In the genomic region with DNA sequence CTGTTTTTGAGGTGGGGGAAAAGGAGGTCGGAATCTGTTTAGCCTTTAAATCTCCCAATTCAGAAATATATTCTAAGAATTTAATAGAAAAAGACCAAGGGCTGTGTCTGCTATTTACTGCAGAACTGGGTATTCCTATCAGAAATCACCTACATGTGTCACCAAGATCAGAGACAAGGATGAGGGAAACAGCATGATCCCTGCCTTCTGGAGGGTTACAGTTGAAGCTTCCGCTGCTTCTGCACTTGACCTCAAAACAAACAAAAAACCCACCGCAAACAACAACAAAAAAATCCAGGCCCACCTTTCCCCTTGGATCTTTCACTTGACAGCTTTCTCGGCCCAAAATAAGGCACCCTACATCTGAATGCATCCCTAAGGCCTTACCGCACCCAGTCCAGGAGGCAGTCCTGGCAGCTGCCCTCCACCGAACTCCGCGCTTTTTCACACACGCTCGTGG, we compare ENCODE assay signal across 8 cellular contexts. TPM values are rescaled to one million over a fixed set of nuclear protein-coding genes. Genes with fewer than 3 reads are reported as not detected.
DNase-seq lines count a peak whose midpoint lies in the region; ATAC-seq, FAIRE-seq and TF ChIP-seq lines count a peak whose summit lies in the region.

No MANE protein-coding gene starts in this region.

- no peak overlapping the region for H2BK5ac ChIP-seq in H9 (ENCODE audit: insufficient read length, low read length)

- H4K20me1 ChIP-seq in H9 (ENCODE audit: control insufficient read depth, insufficient read depth, insufficient read length) = no peaks in the 10 kb centered on the region

- no peak for TF ChIP-seq CTCF in H9 (conservative IDR thresholded peaks at IDR 0.05)
- TF ChIP-seq CTCF in D721Med (IDR thresholded peaks at IDR 0.05; ENCODE audit: insufficient read depth, missing control alignments) = no peak

- peaks cover 8% of the 10 kb centered on the region for H3K4me1 ChIP-seq in CD8-positive, alpha-beta memory T cell (ENCODE audit: insufficient read depth, low read length)
- no peaks in the 10 kb centered on the region; the same call in 1 of the 2 replicates for H3K4me1 ChIP-seq in H9 (ENCODE audit: insufficient read depth, low read length)
- H3K4me1 ChIP-seq in iPS-20b (ENCODE audit: insufficient read depth, low read length) = peaks cover 6% of the 10 kb centered on the region; the same call in 1 of the 2 replicates
- H3K4me1 ChIP-seq in stomach smooth muscle (ENCODE audit: control insufficient read depth, insufficient read depth, low read length) = no peaks in the 10 kb centered on the region

- no peak overlapping the region for H4K91ac ChIP-seq in H9 (ENCODE audit: insufficient read length, low read depth, low read length)

- H3K9ac ChIP-seq in H9 (ENCODE audit: extremely low read depth, insufficient read length, low read length) (peak overlapping the region; percentile 56), iPS-20b (ENCODE audit: low read depth, low read length) (peak overlapping the region; percentile 74; the same call in 1 of the 2 replicates), stomach smooth muscle (ENCODE audit: low read length in 2 of 2) (peak overlapping the region; percentile 22 to 56)

- no peak overlapping the region for H3K14ac ChIP-seq in H9 (ENCODE audit: insufficient read depth, low read length)

- no peak overlapping the region for H2BK120ac ChIP-seq in H9 (ENCODE audit: low read depth, low read length, poor library complexity, severe bottlenecking)

- H3K56ac ChIP-seq in H9 (ENCODE audit: insufficient read length, low read depth, low read length) = no peak overlapping the region

- H3K79me2 ChIP-seq in H9 (ENCODE audit: insufficient read depth, low read length) = peaks cover 6% of the 10 kb centered on the region; the same call in 1 of the 2 replicates

- H3K4me3 Mint-ChIP-seq in CD8-positive, alpha-beta memory T cell = peak overlapping the region in 6 of 7 donors; percentile 69 to 81 (median 76)
- H3K4me3 Mint-ChIP-seq in H9 = peak overlapping the region; percentile 88
- peak overlapping the region; percentile 58 for H3K4me3 Mint-ChIP-seq in activated CD8-positive, alpha-beta T cell treated with anti-CD3 and anti-CD28 coated beads, Interleukin-2, amount 10 ng/mL, durations not matched to agents 7 days and 5 days

- H3K27me3 ChIP-seq in CD8-positive, alpha-beta memory T cell (ENCODE audit: insufficient read depth, low read length, poor library complexity, severe bottlenecking) = peaks cover 9% of the 10 kb centered on the region
- no peaks in the 10 kb centered on the region for H3K27me3 ChIP-seq in H9 (ENCODE audit: insufficient read depth, low read length)
- peaks cover 17% of the 10 kb centered on the region for H3K27me3 ChIP-seq in iPS-20b (ENCODE audit: insufficient read depth, low read length)
- H3K27me3 ChIP-seq in stomach smooth muscle (ENCODE audit: control insufficient read depth in 1 of 2, insufficient read depth in 2 of 2, low read length in 2 of 2) = no peaks in the 10 kb centered on the region

- no peak overlapping the region for H4K5ac ChIP-seq in H9 (ENCODE audit: insufficient read length, low read depth, low read length)

- FAIRE-seq in D721Med (lab: Jason Lieb, UNC) = no peak

- no peak overlapping the region for H3K4me3 ChIP-seq in CD8-positive, alpha-beta memory T cell (ENCODE audit: low read length)
- H3K4me3 ChIP-seq in iPS-20b (ENCODE audit: low read length) = peak overlapping the region; percentile 71
- H3K4me3 ChIP-seq in stomach smooth muscle (ENCODE audit: low read length in 2 of 2) = peak overlapping the region; percentile 52 to 84

- POLR2A ChIA-PET in CD8-positive, alpha-beta memory T cell (lab: Charles Lee) = no interaction called here
- POLR2A ChIA-PET in activated CD8-positive, alpha-beta T cell treated with anti-CD3 and anti-CD28 coated beads, Interleukin-2, amount 10 ng/mL, durations not matched to agents 7 days and 5 days (lab: Charles Lee) = no interaction called here

- H3K9me3 Mint-ChIP-seq in CD8-positive, alpha-beta memory T cell = peaks cover 0 to 6% (median 0%) of the 10 kb centered on the region in 5 donors
- H3K9me3 Mint-ChIP-seq in H9 = peaks cover 0 to 3% of the 10 kb centered on the region in 2 experiments; a peak in 1 of 5 replicates
- no peaks in the 10 kb centered on the region for H3K9me3 Mint-ChIP-seq in activated CD8-positive, alpha-beta T cell treated with anti-CD3 and anti-CD28 coated beads, Interleukin-2, amount 10 ng/mL, durations not matched to agents 7 days and 5 days (ENCODE audit: insufficient read depth)

- ATAC-seq in activated CD8-positive, alpha-beta T cell treated with anti-CD3 and anti-CD28 coated beads, Interleukin-2, amount 10 ng/mL, durations not matched to agents 7 days and 5 days = peak; percentile 24
- ATAC-seq in GM18498 (IDR thresholded peaks at IDR 0.05; ENCODE audit: unreplicated experiment) = no peak

- no peaks in the 10 kb centered on the region for H3K36me3 ChIP-seq in CD8-positive, alpha-beta memory T cell (ENCODE audit: insufficient read depth, low read length)
- H3K36me3 ChIP-seq in iPS-20b (ENCODE audit: insufficient read depth, low read depth, low read length) = no peaks in the 10 kb centered on the region
- H3K36me3 ChIP-seq in stomach smooth muscle (ENCODE audit: control insufficient read depth in 2 of 2, insufficient read depth in 2 of 2, low read length in 2 of 2) = no peaks in the 10 kb centered on the region

- no peak overlapping the region for H2AK5ac ChIP-seq in H9 (ENCODE audit: insufficient read length, low read length)

- H2BK20ac ChIP-seq in H9 (ENCODE audit: low read depth, low read length, poor library complexity, severe bottlenecking) = no peak overlapping the region

- no peak overlapping the region for H4K8ac ChIP-seq in H9 (replicated peaks; ENCODE audit: insufficient read length, low read depth, low read length)

- no peak overlapping the region for H3K4ac ChIP-seq in H9 (ENCODE audit: low read depth, low read length)

- peak overlapping the region; percentile 96 for H3K4me2 ChIP-seq in H9 (ENCODE audit: insufficient read depth, insufficient read length, low read length)

- H3T11ph ChIP-seq in H9 (ENCODE audit: low read length) = no peak overlapping the region

- H3K23me2 ChIP-seq in H9 (ENCODE audit: insufficient read length, low read depth, low read length, poor library complexity, severe bottlenecking) = peaks cover 18% of the 10 kb centered on the region

- no peak for DNase-seq in CD8-positive, alpha-beta memory T cell
- peak; percentile 29 for DNase-seq in H9
- DNase-seq in activated CD8-positive, alpha-beta T cell treated with anti-CD3 and anti-CD28 coated beads, Interleukin-2, amount 10 ng/mL, durations not matched to agents 7 days and 5 days = no peak
- DNase-seq in D721Med (ENCODE audit: insufficient read length, low spot score) = no peak
- no peak for DNase-seq in activated CD4-positive, alpha-beta T cell treated with anti-CD3 and anti-CD28 coated beads for 48 hours

- H3K27ac Mint-ChIP-seq in CD8-positive, alpha-beta memory T cell = no peak overlapping the region
- peak overlapping the region; percentile 20 to 97 (median 76); a peak in 5 of 7 replicates for H3K27ac Mint-ChIP-seq in H9
- H3K27ac Mint-ChIP-seq in activated CD8-positive, alpha-beta T cell treated with anti-CD3 and anti-CD28 coated beads, Interleukin-2, amount 10 ng/mL, durations not matched to agents 7 days and 5 days = no peak overlapping the region

- H3K4me1 Mint-ChIP-seq in CD8-positive, alpha-beta memory T cell = peaks cover 8 to 24% (median 11%) of the 10 kb centered on the region in 3 donors
- H3K4me1 Mint-ChIP-seq in H9 = peaks cover 27 to 28% of the 10 kb centered on the region in 2 experiments
- H3K4me1 Mint-ChIP-seq in activated CD8-positive, alpha-beta T cell treated with anti-CD3 and anti-CD28 coated beads, Interleukin-2, amount 10 ng/mL, durations not matched to agents 7 days and 5 days (ENCODE audit: low read depth) = peaks cover 12% of the 10 kb centered on the region

- H2AFZ ChIP-seq in H9 (ENCODE audit: low read length) = no peak overlapping the region

- no peak overlapping the region for H3K27ac ChIP-seq in CD8-positive, alpha-beta memory T cell (ENCODE audit: low read depth, low read length)
- H3K27ac ChIP-seq in H9 (ENCODE audit: insufficient read length, low read depth, low read length) (peak overlapping the region; percentile 87), iPS-20b (ENCODE audit: low read length) (peak overlapping the region; percentile 24), stomach smooth muscle (ENCODE audit: low read length) (peak overlapping the region; percentile 13)

- no peak overlapping the region for H3K18ac ChIP-seq in H9 (ENCODE audit: insufficient read length, low read depth, low read length)

- no peak overlapping the region for H2BK12ac ChIP-seq in H9 (ENCODE audit: insufficient read length, low read depth, low read length)

- H3K27me3 Mint-ChIP-seq in CD8-positive, alpha-beta memory T cell = peaks cover 25 to 52% of the 10 kb centered on the region in 2 donors
- H3K27me3 Mint-ChIP-seq in H9 (ENCODE audit: low read depth) = peaks cover 3% of the 10 kb centered on the region; the same call in 1 of the 2 replicates
- H3K27me3 Mint-ChIP-seq in activated CD8-positive, alpha-beta T cell treated with anti-CD3 and anti-CD28 coated beads, Interleukin-2, amount 10 ng/mL, durations not matched to agents 7 days and 5 days (ENCODE audit: low read depth) = peaks cover 40% of the 10 kb centered on the region

- H3K23ac ChIP-seq in H9 (ENCODE audit: insufficient read length, low read depth, low read length) = no peak overlapping the region

- H3K9me3 ChIP-seq in CD8-positive, alpha-beta memory T cell (ENCODE audit: low read length) = no peaks in the 10 kb centered on the region
- H3K9me3 ChIP-seq in H9 (ENCODE audit: control insufficient read depth, low read depth, low read length) (no peaks in the 10 kb centered on the region), iPS-20b (ENCODE audit: insufficient read depth, low read depth, low read length) (no peaks in the 10 kb centered on the region), stomach smooth muscle (ENCODE audit: control insufficient read depth in 2 of 2, low read length in 2 of 2) (no peaks in the 10 kb centered on the region)

- no peaks in the 10 kb centered on the region for H3K36me3 Mint-ChIP-seq in CD8-positive, alpha-beta memory T cell
- peaks cover 0 to 4% (median 0%) of the 10 kb centered on the region in 3 experiments; a peak in 2 of 7 replicates for H3K36me3 Mint-ChIP-seq in H9 (ENCODE audit: insufficient read depth in 1 of 3, low read depth in 3 of 3)
- no peaks in the 10 kb centered on the region for H3K36me3 Mint-ChIP-seq in activated CD8-positive, alpha-beta T cell treated with anti-CD3 and anti-CD28 coated beads, Interleukin-2, amount 10 ng/mL, durations not matched to agents 7 days and 5 days (ENCODE audit: low read depth)

- no peak overlapping the region for H2BK15ac ChIP-seq in H9 (ENCODE audit: low read depth, low read length)

- no peaks in the 10 kb centered on the region for H3K79me1 ChIP-seq in H9 (ENCODE audit: insufficient read depth, low read depth, low read length, poor library complexity, severe bottlenecking)

- no CpG with 5 or more reads among the region's 10 CpGs for WGBS in H9 (ENCODE audit: extremely low coverage, insufficient read length, low lambda C conversion rate)

- CTCF ChIA-PET in CD8-positive, alpha-beta memory T cell (lab: Charles Lee) = no interaction called here
- CTCF ChIA-PET in activated CD8-positive, alpha-beta T cell treated with anti-CD3 and anti-CD28 coated beads, Interleukin-2, amount 10 ng/mL, durations not matched to agents 7 days and 5 days (lab: Charles Lee) = no interaction called here

RNA-seq across cellular contexts. Expression of a gene that starts 0.8 kb away (rescaled TPM):
- total RNA-seq in CD8-positive, alpha-beta memory T cell = under 1 TPM in 1 of 2 experiments, not detected in 1; 0.20 TPM
- 0.05 TPM for polyA plus RNA-seq in CD8-positive, alpha-beta memory T cell
- total RNA-seq in H9 (2021) = 23.9 and 24.9 TPM in 2 replicates
- total RNA-seq in activated CD8-positive, alpha-beta T cell treated with anti-CD3 and anti-CD28 coated beads, Interleukin-2, amount 10 ng/mL, durations not matched to agents 7 days and 5 days = not detected

Comparison
In these comparisons a context has a peak if more than half of its experiments do, and no peak if none do; other contexts are left out.
1. H3K27ac Mint-ChIP-seq: peak in H9 (3 of 3); none in CD8-positive, alpha-beta memory T cell (0 of 8) and activated CD8-positive, alpha-beta T cell treated with anti-CD3 and anti-CD28 coated beads, Interleukin-2, amount 10 ng/mL, durations not matched to agents 7 days and 5 days (single experiment).
2. RNA of a gene that starts 0.8 kb away (total RNA-seq): 23.9 to 24.9 TPM in H9; 0.20 TPM in CD8-positive, alpha-beta memory T cell and not detected in activated CD8-positive, alpha-beta T cell treated with anti-CD3 and anti-CD28 coated beads, Interleukin-2, amount 10 ng/mL, durations not matched to agents 7 days and 5 days; every median in the first group is over 10 times any median in the second.
3. Peak in every context shown above with its lines, with median percentiles within 50 percentile points of each other: H3K4me3 Mint-ChIP-seq and H3K9ac ChIP-seq.